In the genomic region with DNA sequence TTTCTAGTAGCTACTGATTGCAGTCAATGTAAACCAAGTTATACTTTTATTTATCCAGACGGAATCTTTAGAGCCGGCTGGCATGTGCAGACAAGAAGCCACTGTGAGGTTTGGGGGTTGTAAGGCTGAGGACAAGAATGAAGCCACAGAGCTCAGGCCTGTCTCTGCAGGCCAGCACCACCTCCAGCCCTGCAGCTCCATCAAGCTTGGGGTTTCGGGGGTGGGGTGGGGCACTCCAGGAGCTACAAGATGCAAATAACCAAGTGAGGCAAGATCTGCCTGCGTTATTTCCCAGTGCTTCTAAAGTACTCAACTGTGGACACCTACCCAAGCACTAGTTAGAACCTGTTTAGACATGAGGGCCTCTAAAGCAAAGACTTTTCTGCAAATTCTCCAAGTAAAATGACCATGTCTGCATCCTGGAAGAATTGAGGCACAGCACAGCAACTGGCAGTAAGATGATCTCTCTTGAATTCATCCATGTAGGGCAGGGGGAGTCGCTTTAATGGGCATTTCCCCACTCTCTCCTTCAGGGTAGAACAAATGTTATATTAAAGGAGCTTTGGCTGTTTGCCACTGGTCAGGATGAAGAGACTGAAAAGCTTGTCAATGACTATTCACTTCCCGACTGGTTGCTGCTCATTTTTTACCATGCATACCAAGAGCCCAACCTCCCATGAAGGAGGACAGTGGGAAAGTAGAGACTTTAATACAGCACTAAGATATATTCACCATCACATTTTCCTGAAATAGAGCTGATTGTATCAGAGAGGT, we compare ENCODE assay signal across 10 cellular contexts.
DNase-seq lines count a peak whose midpoint lies in the region; ATAC-seq and TF ChIP-seq lines count a peak whose summit lies in the region.
"Had no signal": no experiment of that assay in that cellular context is flagged by ENCODE, and none has a peak within 500 bp of the region (broad histone marks: within the 10 kb centered on the region; RNA-seq: fewer than 3 reads in every experiment).

No MANE protein-coding gene starts in this region.

- H4K91ac ChIP-seq in mesenchymal stem cell (ENCODE audit: low read length) = no peak overlapping the region

- peak; percentile 73 for ATAC-seq in HG02884 (IDR thresholded peaks at IDR 0.05; ENCODE audit: unreplicated experiment)
- ATAC-seq in activated B cell treated with CpG ODN at 0.5 μM for 24 hours (ENCODE audit: low read depth) = peak; percentile 62
- no peak for ATAC-seq in omental fat pad (ENCODE audit: low FRiP score)
- ATAC-seq in GM18909 (IDR thresholded peaks at IDR 0.05; ENCODE audit: poor library complexity, unreplicated experiment) = no peak

- intact Hi-C loops in activated B cell treated with CpG ODN at 0.5 μM for 24 hours (cut with micrococcal nuclease) = no loop called here
- intact Hi-C loops in activated CD4-positive, alpha-beta memory T cell treated with anti-CD3 and anti-CD28 coated beads for 36 hours (cut with micrococcal nuclease) = no loop called here

- H2BK12ac ChIP-seq in mesenchymal stem cell (ENCODE audit: low read length in 2 of 2) = peak overlapping the region in 1 of 2 experiments; percentile 72

- H3K4me1 ChIP-seq in mesenchymal stem cell (ENCODE audit: control insufficient read depth, insufficient read depth, low read depth, low read length) = peaks cover 13% of the 10 kb centered on the region

- no peak overlapping the region for H2BK15ac ChIP-seq in mesenchymal stem cell (ENCODE audit: low read depth, poor library complexity, severe bottlenecking)

- no peak overlapping the region for H2BK5ac ChIP-seq in mesenchymal stem cell (ENCODE audit: low read depth, low read length, poor library complexity, severe bottlenecking)

- TF ChIP-seq CTCF in GM12865 (IDR thresholded peaks at IDR 0.05; ENCODE audit: insufficient read depth, low read depth, low read length, missing control alignments) (no peak), activated B cell treated with CpG ODN at 0.5 μM for 24 hours (IDR thresholded peaks at IDR 0.05) (no peak), omental fat pad (IDR thresholded peaks at IDR 0.05) (no peak)

- no peak overlapping the region for H2BK120ac ChIP-seq in mesenchymal stem cell (ENCODE audit: low read depth, low read length)

- H3K36me3 Mint-ChIP-seq in activated B cell treated with CpG ODN at 0.5 μM for 24 hours (ENCODE audit: low read depth) = no peaks in the 10 kb centered on the region
- H3K36me3 Mint-ChIP-seq in activated CD4-positive, alpha-beta memory T cell treated with anti-CD3 and anti-CD28 coated beads for 36 hours = no peaks in the 10 kb centered on the region

- H3K4ac ChIP-seq in mesenchymal stem cell (ENCODE audit: low read depth in 1 of 2, low read length in 2 of 2) = peak overlapping the region in 1 of 2 experiments; percentile 26

- H3K4me3 ChIP-seq in GM12865 (ENCODE audit: low read depth, low read length) = no peak overlapping the region
- no peak overlapping the region for H3K4me3 ChIP-seq in mesenchymal stem cell (ENCODE audit: insufficient read depth in 1 of 2, low read depth in 1 of 2, low read length in 2 of 2)

- no peaks in the 10 kb centered on the region for H3K27me3 ChIP-seq in mesenchymal stem cell (ENCODE audit: control insufficient read depth in 1 of 2, insufficient read depth in 1 of 2, low read length in 2 of 2)

- H4K8ac ChIP-seq in mesenchymal stem cell (ENCODE audit: low read length) = no peak overlapping the region

- CTCF ChIA-PET in activated B cell treated with CpG ODN at 0.5 μM for 24 hours (lab: Charles Lee) = no interaction called here
- CTCF ChIA-PET in activated CD4-positive, alpha-beta memory T cell treated with anti-CD3 and anti-CD28 coated beads for 36 hours (lab: Charles Lee) = no interaction called here

- DNase-seq in GM12865 (ENCODE audit: low read depth) = peak; percentile 43
- DNase-seq in activated B cell treated with CpG ODN at 0.5 μM for 24 hours = no peak
- no peak for DNase-seq in mesenchymal stem cell
- no peak for DNase-seq in activated CD4-positive, alpha-beta memory T cell treated with anti-CD3 and anti-CD28 coated beads for 36 hours
- no peak for DNase-seq in activated naive CD4-positive, alpha-beta T cell treated with Interleukin-2 at 50 U/mL for 16 hours
- DNase-seq in omental fat pad (ENCODE audit: low spot score) = no peak
- DNase-seq: activated T-cell treated with anti-CD3 and anti-CD28 coated beads, Interleukin-2, amount 50 U/mL, for 24 hours; stimulated activated CD4-positive, alpha-beta T cell treated with anti-CD3 and anti-CD28 coated beads, Interleukin-4, amount 100 ng/mL, for 1 hour had no signal

- WGBS in mesenchymal stem cell = 82% methylated on average over 4 of the region's 6 CpGs

- no peak overlapping the region for H2AFZ ChIP-seq in mesenchymal stem cell (ENCODE audit: low read depth, low read length)

- no peak overlapping the region for H3K9ac ChIP-seq in mesenchymal stem cell (ENCODE audit: low read length)

- peak overlapping the region; percentile 57 for H3K27ac ChIP-seq in mesenchymal stem cell (ENCODE audit: low read length, poor library complexity, severe bottlenecking)

- H3K36me3 ChIP-seq in mesenchymal stem cell (ENCODE audit: control insufficient read depth in 1 of 2, insufficient read depth in 2 of 2, low read depth in 1 of 2, low read length in 2 of 2) = peaks cover 0 to 5% of the 10 kb centered on the region in 2 experiments

- no peak overlapping the region for H2AK5ac ChIP-seq in mesenchymal stem cell (ENCODE audit: low read length, severe bottlenecking)

- H3K79me1 ChIP-seq in mesenchymal stem cell (replicated peaks; ENCODE audit: low read length, poor library complexity, severe bottlenecking) = peaks cover 9% of the 10 kb centered on the region

- POLR2A ChIA-PET in activated B cell treated with CpG ODN at 0.5 μM for 24 hours (lab: Charles Lee) = no interaction called here
- POLR2A ChIA-PET in activated CD4-positive, alpha-beta memory T cell treated with anti-CD3 and anti-CD28 coated beads for 36 hours (lab: Charles Lee) = interaction anchor here (0.9 to 1.1 kb wide), 2 partner anchors 21 to 78 kb away, joined by 3 to 4 read pairs; no protein-coding TSS in a partner anchor

- peak overlapping the region; percentile 25 for H3K4me2 ChIP-seq in mesenchymal stem cell (ENCODE audit: low read length, poor library complexity, severe bottlenecking)

- no peak overlapping the region for H3K14ac ChIP-seq in mesenchymal stem cell (ENCODE audit: low read length in 2 of 2)

- peaks cover 2% of the 10 kb centered on the region for H3K27me3 Mint-ChIP-seq in activated B cell treated with CpG ODN at 0.5 μM for 24 hours
- H3K27me3 Mint-ChIP-seq in activated CD4-positive, alpha-beta memory T cell treated with anti-CD3 and anti-CD28 coated beads for 36 hours = no peaks in the 10 kb centered on the region
- H3K27me3 Mint-ChIP-seq: activated T-cell treated with anti-CD3 and anti-CD28 coated beads, Interleukin-2, amount 50 U/mL, for 24 hours had no signal

- H3K9me3 ChIP-seq in mesenchymal stem cell (ENCODE audit: control insufficient read depth, low read length) = no peaks in the 10 kb centered on the region

- peak overlapping the region in 1 of 2 experiments; percentile 23 for H3K18ac ChIP-seq in mesenchymal stem cell (ENCODE audit: low read depth in 1 of 2, low read length in 2 of 2)

- no peak overlapping the region for H3K23ac ChIP-seq in mesenchymal stem cell (ENCODE audit: low read length in 2 of 2)

- no peak overlapping the region for H3K4me3 Mint-ChIP-seq in activated B cell treated with CpG ODN at 0.5 μM for 24 hours
- no peak overlapping the region for H3K4me3 Mint-ChIP-seq in activated CD4-positive, alpha-beta memory T cell treated with anti-CD3 and anti-CD28 coated beads for 36 hours
- H3K4me3 Mint-ChIP-seq: activated T-cell treated with anti-CD3 and anti-CD28 coated beads, Interleukin-2, amount 50 U/mL, for 24 hours had no signal

- no peaks in the 10 kb centered on the region for H3K9me3 Mint-ChIP-seq in activated B cell treated with CpG ODN at 0.5 μM for 24 hours
- no peaks in the 10 kb centered on the region for H3K9me3 Mint-ChIP-seq in activated CD4-positive, alpha-beta memory T cell treated with anti-CD3 and anti-CD28 coated beads for 36 hours
- H3K9me3 Mint-ChIP-seq: activated T-cell treated with anti-CD3 and anti-CD28 coated beads, Interleukin-2, amount 50 U/mL, for 24 hours had no signal

- H3K4me1 Mint-ChIP-seq in activated B cell treated with CpG ODN at 0.5 μM for 24 hours = peaks cover 14% of the 10 kb centered on the region
- H3K4me1 Mint-ChIP-seq in activated CD4-positive, alpha-beta memory T cell treated with anti-CD3 and anti-CD28 coated beads for 36 hours (ENCODE audit: low read depth) = peaks cover 2% of the 10 kb centered on the region

- H3K27ac Mint-ChIP-seq in activated B cell treated with CpG ODN at 0.5 μM for 24 hours = no peak overlapping the region
- H3K27ac Mint-ChIP-seq in activated CD4-positive, alpha-beta memory T cell treated with anti-CD3 and anti-CD28 coated beads for 36 hours = no peak overlapping the region
- H3K27ac Mint-ChIP-seq: activated T-cell treated with anti-CD3 and anti-CD28 coated beads, Interleukin-2, amount 50 U/mL, for 24 hours had no signal

Comparison
In these comparisons a context has a peak if more than half of its experiments do, and no peak if none do; other contexts are left out.
1. ATAC-seq: peak in HG02884 (single experiment) and activated B cell treated with CpG ODN at 0.5 μM for 24 hours (single experiment); none in omental fat pad (single experiment) and GM18909 (single experiment).